In genomic region chr17:2053380-2054261, GRCh38 we compare ENCODE assay signal across 1 cellular context.
A peak's percentile ranks its signal among the peaks of the same experiment; 100 is the strongest.
TF ChIP-seq lines count a peak whose summit lies in the region.

No MANE protein-coding gene starts in this region.

TF ChIP-seq in GM23338, 12 proteins besides CTCF, POLR2A, EP300 and RAD21:
- TF ChIP-seq, protein P1, sequence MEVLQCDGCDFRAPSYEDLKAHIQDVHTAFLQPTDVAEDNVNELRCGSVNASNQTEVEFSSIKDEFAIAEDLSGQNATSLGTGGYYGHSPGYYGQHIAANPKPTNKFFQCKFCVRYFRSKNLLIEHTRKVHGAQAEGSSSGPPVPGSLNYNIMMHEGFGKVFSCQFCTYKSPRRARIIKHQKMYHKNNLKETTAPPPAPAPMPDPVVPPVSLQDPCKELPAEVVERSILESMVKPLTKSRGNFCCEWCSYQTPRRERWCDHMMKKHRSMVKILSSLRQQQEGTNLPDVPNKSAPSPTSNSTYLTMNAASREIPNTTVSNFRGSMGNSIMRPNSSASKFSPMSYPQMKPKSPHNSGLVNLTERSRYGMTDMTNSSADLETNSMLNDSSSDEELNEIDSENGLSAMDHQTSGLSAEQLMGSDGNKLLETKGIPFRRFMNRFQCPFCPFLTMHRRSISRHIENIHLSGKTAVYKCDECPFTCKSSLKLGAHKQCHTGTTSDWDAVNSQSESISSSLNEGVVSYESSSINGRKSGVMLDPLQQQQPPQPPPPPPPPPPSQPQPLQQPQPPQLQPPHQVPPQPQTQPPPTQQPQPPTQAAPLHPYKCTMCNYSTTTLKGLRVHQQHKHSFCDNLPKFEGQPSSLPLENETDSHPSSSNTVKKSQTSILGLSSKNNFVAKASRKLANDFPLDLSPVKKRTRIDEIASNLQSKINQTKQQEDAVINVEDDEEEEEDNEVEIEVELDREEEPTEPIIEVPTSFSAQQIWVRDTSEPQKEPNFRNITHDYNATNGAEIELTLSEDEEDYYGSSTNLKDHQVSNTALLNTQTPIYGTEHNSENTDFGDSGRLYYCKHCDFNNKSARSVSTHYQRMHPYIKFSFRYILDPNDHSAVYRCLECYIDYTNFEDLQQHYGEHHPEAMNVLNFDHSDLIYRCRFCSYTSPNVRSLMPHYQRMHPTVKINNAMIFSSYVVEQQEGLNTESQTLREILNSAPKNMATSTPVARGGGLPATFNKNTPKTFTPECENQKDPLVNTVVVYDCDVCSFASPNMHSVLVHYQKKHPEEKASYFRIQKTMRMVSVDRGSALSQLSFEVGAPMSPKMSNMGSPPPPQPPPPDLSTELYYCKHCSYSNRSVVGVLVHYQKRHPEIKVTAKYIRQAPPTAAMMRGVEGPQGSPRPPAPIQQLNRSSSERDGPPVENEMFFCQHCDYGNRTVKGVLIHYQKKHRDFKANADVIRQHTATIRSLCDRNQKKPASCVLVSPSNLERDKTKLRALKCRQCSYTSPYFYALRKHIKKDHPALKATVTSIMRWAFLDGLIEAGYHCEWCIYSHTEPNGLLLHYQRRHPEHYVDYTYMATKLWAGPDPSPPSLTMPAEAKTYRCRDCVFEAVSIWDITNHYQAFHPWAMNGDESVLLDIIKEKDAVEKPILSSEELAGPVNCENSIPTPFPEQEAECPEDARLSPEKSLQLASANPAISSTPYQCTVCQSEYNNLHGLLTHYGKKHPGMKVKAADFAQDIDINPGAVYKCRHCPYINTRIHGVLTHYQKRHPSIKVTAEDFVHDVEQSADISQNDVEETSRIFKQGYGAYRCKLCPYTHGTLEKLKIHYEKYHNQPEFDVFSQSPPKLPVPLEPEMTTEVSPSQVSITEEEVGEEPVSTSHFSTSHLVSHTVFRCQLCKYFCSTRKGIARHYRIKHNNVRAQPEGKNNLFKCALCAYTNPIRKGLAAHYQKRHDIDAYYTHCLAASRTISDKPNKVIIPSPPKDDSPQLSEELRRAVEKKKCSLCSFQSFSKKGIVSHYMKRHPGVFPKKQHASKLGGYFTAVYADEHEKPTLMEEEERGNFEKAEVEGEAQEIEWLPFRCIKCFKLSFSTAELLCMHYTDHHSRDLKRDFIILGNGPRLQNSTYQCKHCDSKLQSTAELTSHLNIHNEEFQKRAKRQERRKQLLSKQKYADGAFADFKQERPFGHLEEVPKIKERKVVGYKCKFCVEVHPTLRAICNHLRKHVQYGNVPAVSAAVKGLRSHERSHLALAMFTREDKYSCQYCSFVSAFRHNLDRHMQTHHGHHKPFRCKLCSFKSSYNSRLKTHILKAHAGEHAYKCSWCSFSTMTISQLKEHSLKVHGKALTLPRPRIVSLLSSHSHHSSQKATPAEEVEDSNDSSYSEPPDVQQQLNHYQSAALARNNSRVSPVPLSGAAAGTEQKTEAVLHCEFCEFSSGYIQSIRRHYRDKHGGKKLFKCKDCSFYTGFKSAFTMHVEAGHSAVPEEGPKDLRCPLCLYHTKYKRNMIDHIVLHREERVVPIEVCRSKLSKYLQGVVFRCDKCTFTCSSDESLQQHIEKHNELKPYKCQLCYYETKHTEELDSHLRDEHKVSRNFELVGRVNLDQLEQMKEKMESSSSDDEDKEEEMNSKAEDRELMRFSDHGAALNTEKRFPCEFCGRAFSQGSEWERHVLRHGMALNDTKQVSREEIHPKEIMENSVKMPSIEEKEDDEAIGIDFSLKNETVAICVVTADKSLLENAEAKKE (CRISPR knock-in tag; IDR thresholded peaks at IDR 0.05) = no peak
- peak; percentile 83 for TF ChIP-seq EZH2 (IDR thresholded peaks at IDR 0.05; ENCODE audit: low read depth, unreplicated experiment)
